13 cellular contexts compared by ENCODE assay signal in genomic region chr17:41061969-41062368, GRCh38. TPM values are rescaled to one million over a fixed set of nuclear protein-coding genes. Genes with fewer than 3 reads are reported as not detected.
DNase-seq lines count a peak whose midpoint lies in the region; ATAC-seq and TF ChIP-seq lines count a peak whose summit lies in the region.
"Had no signal": no experiment of that assay in that cellular context is flagged by ENCODE, and none has a peak within 500 bp of the region (broad histone marks: within the 10 kb centered on the region; RNA-seq: fewer than 3 reads in every experiment).

No MANE protein-coding gene starts in this region.

- H3K4me3 ChIP-seq in ovary = no peak overlapping the region

- intact Hi-C loops in ovary (cut with DNase I) = no loop called here

- H3K4me1 ChIP-seq in ovary (ENCODE audit: insufficient read depth) = peaks cover 2% of the 10 kb centered on the region

- H3K9me3 ChIP-seq in ovary = no peaks in the 10 kb centered on the region

- ATAC-seq in HG02642 (IDR thresholded peaks at IDR 0.05; ENCODE audit: poor library complexity, unreplicated experiment) = no peak
- ATAC-seq: natural killer cell had no signal

- no peaks in the 10 kb centered on the region for H3K27me3 ChIP-seq in ovary

- H3K27ac ChIP-seq in ovary = no peak overlapping the region

- peak; percentile 20 for DNase-seq in COLO829 (ENCODE audit: low spot score)
- peak; percentile 60 to 76 for DNase-seq in SW 1271 (lab: John Stamatoyannopoulos, UW)
- DNase-seq in kidney tubule cell (ENCODE audit: low spot score) = peak; percentile 97
- DNase-seq in central memory CD4-positive, alpha-beta T cell = no peak
- no peak for DNase-seq in ovary
- DNase-seq: activated CD4-positive, alpha-beta T cell treated with anti-CD3 and anti-CD28 coated beads, Interleukin-2, amount 10 ng/mL, durations not matched to agents 7 days and 5 days; amygdala; H7; head of caudate nucleus; natural killer cell; NCI-H1930; RPMI8226 had no signal

- WGBS in ovary, 3 donors = 9 to 20% (median 15%) methylated on average over 1 of the region's 1 CpG

- TF ChIP-seq POLR2A in ovary (IDR thresholded peaks at IDR 0.05) = no peak

- H3K36me3 ChIP-seq in ovary = no peaks in the 10 kb centered on the region

- TF ChIP-seq CTCF in ovary (IDR thresholded peaks at IDR 0.05) = no peak

- TF ChIP-seq EP300 in ovary (IDR thresholded peaks at IDR 0.05) = no peak

RNA-seq across cellular contexts. Expression of gene KRTAP2-3, which starts 2.1 kb away (rescaled TPM):
- not detected for total RNA-seq in ovary
- polyA plus RNA-seq in ovary = not detected
- total RNA-seq: activated CD4-positive, alpha-beta T cell treated with anti-CD3 and anti-CD28 coated beads, Interleukin-2, amount 10 ng/mL, durations not matched to agents 7 days and 5 days; H7; natural killer cell had no signal

RNA-seq across cellular contexts. Expression of gene KRTAP2-4, which starts 3.7 kb away (rescaled TPM):
- not detected for total RNA-seq in ovary
- polyA plus RNA-seq in ovary = not detected
- total RNA-seq: activated CD4-positive, alpha-beta T cell treated with anti-CD3 and anti-CD28 coated beads, Interleukin-2, amount 10 ng/mL, durations not matched to agents 7 days and 5 days; H7; natural killer cell had no signal

RNA-seq across cellular contexts. Expression of gene KRTAP2-2, which starts 6.9 kb away (rescaled TPM):
- not detected for total RNA-seq in ovary
- not detected for polyA plus RNA-seq in ovary
- total RNA-seq: activated CD4-positive, alpha-beta T cell treated with anti-CD3 and anti-CD28 coated beads, Interleukin-2, amount 10 ng/mL, durations not matched to agents 7 days and 5 days; H7; natural killer cell had no signal

RNA-seq across cellular contexts. Expression of gene KRTAP2-1, which starts 14.9 kb away (rescaled TPM):
- not detected for total RNA-seq in ovary
- polyA plus RNA-seq in ovary = not detected
- total RNA-seq: activated CD4-positive, alpha-beta T cell treated with anti-CD3 and anti-CD28 coated beads, Interleukin-2, amount 10 ng/mL, durations not matched to agents 7 days and 5 days; H7; natural killer cell had no signal

RNA-seq across cellular contexts. Expression of gene KRTAP1-1, which starts 20.7 kb away (rescaled TPM):
- total RNA-seq in ovary = not detected
- polyA plus RNA-seq in ovary = not detected
- total RNA-seq: activated CD4-positive, alpha-beta T cell treated with anti-CD3 and anti-CD28 coated beads, Interleukin-2, amount 10 ng/mL, durations not matched to agents 7 days and 5 days; H7; natural killer cell had no signal

Comparison
In these comparisons a context has a peak if more than half of its experiments do, and no peak if none do; other contexts are left out.
1. DNase-seq: peak in COLO829 (single experiment), SW 1271 (2 of 2) and kidney tubule cell (single experiment); none in central memory CD4-positive, alpha-beta T cell (single experiment) and ovary (0 of 5).